Comparison of ENCODE assay signal across 22 cellular contexts in genomic region chr3:64122476-64122875, GRCh38.
"Had no signal": no experiment of that assay in that cellular context is flagged by ENCODE, and none has a peak within 500 bp of the region (broad histone marks: within the 10 kb centered on the region; RNA-seq: fewer than 3 reads in every experiment).

No MANE protein-coding gene starts in this region.

- H3K36me3 Mint-ChIP-seq: activated naive CD4-positive, alpha-beta T cell treated with anti-CD3 and anti-CD28 coated beads, Interleukin-2, amount 10 ng/mL, durations not matched to agents 7 days and 5 days had no signal

- DNase-seq: activated CD4-positive, alpha-beta T cell treated with anti-CD3 and anti-CD28 coated beads, Interleukin-2, amount 10 ng/mL, durations not matched to agents 24 days and 14 days; activated CD8-positive, alpha-beta T cell treated with anti-CD3 and anti-CD28 coated beads, Interleukin-2, amount 10 ng/mL, durations not matched to agents 7 days and 5 days; activated effector memory CD4-positive, alpha-beta T cell treated with Interleukin-2 at 50 U/mL for 16 hours; activated naive CD4-positive, alpha-beta T cell treated with anti-CD3 and anti-CD28 coated beads, Interleukin-2, amount 10 ng/mL, durations not matched to agents 7 days and 5 days; activated naive CD8-positive, alpha-beta T cell treated with anti-CD3 and anti-CD28 coated beads, Interleukin-2, amount 50 U/mL, for 24 hours; activated T-cell treated with anti-CD3 and anti-CD28 coated beads, Interleukin-2, amount 50 U/mL, for 4 hours; aorta; effector CD8-positive, alpha-beta T cell; esophagus squamous epithelium; hippocampal formation; nephron progenitor cell; nucleus accumbens; posterior cingulate gyrus; stimulated activated CD4-positive, alpha-beta T cell treated with anti-CD3 and anti-CD28 coated beads, Interleukin-2, amount 100 ng/mL, for 24 hours; T-helper 1 cell; T-helper 9 cell had no signal

- H3K4me3 ChIP-seq: esophagus squamous epithelium, suprapubic skin had no signal

- H3K27me3 Mint-ChIP-seq: activated CD4-positive, alpha-beta T cell treated with anti-CD3 and anti-CD28 coated beads, Interleukin-2, amount 10 ng/mL, durations not matched to agents 24 days and 14 days; dendritic cell treated with granulocyte-macrophage colony-stimulating factor and Interleukin-4, amounts not matched to agents 40 ng/mL and 50 ng/mL, for 4 days; type B pancreatic cell had no signal

- FAIRE-seq: endothelial cell of umbilical vein, islet of Langerhans had no signal

- H3K27me3 ChIP-seq: esophagus squamous epithelium, suprapubic skin had no signal

- H3K9me3 Mint-ChIP-seq: activated CD4-positive, alpha-beta T cell treated with anti-CD3 and anti-CD28 coated beads, Interleukin-2, amount 10 ng/mL, durations not matched to agents 24 days and 14 days; activated naive CD4-positive, alpha-beta T cell treated with anti-CD3 and anti-CD28 coated beads, Interleukin-2, amount 10 ng/mL, durations not matched to agents 7 days and 5 days; activated naive CD8-positive, alpha-beta T cell treated with anti-CD3 and anti-CD28 coated beads, Interleukin-2, amount 50 U/mL, for 24 hours; dendritic cell treated with granulocyte-macrophage colony-stimulating factor and Interleukin-4, amounts not matched to agents 40 ng/mL and 50 ng/mL, for 4 days had no signal

- H3K4me1 Mint-ChIP-seq: activated CD4-positive, alpha-beta T cell treated with anti-CD3 and anti-CD28 coated beads, Interleukin-2, amount 10 ng/mL, durations not matched to agents 24 days and 14 days; activated naive CD4-positive, alpha-beta T cell treated with anti-CD3 and anti-CD28 coated beads, Interleukin-2, amount 10 ng/mL, durations not matched to agents 7 days and 5 days; activated naive CD8-positive, alpha-beta T cell treated with anti-CD3 and anti-CD28 coated beads, Interleukin-2, amount 50 U/mL, for 24 hours had no signal

- H3K9me3 ChIP-seq: esophagus squamous epithelium, suprapubic skin had no signal

- H3K4me3 Mint-ChIP-seq: activated CD4-positive, alpha-beta T cell treated with anti-CD3 and anti-CD28 coated beads, Interleukin-2, amount 10 ng/mL, durations not matched to agents 24 days and 14 days; activated CD8-positive, alpha-beta T cell treated with anti-CD3 and anti-CD28 coated beads, Interleukin-2, amount 10 ng/mL, durations not matched to agents 7 days and 5 days; activated naive CD4-positive, alpha-beta T cell treated with anti-CD3 and anti-CD28 coated beads, Interleukin-2, amount 10 ng/mL, durations not matched to agents 7 days and 5 days; activated naive CD8-positive, alpha-beta T cell treated with anti-CD3 and anti-CD28 coated beads, Interleukin-2, amount 50 U/mL, for 24 hours; activated T-cell treated with anti-CD3 and anti-CD28 coated beads, Interleukin-2, amount 50 U/mL, for 4 hours; dendritic cell treated with granulocyte-macrophage colony-stimulating factor and Interleukin-4, amounts not matched to agents 40 ng/mL and 50 ng/mL, for 4 days; nephron progenitor cell; stimulated activated naive CD8-positive, alpha-beta T cell treated with anti-CD3 and anti-CD28 coated beads, Interleukin-15, Interleukin-2, amounts not matched to agents 100 ng/mL and 50 ng/mL, for 24 hours; type B pancreatic cell had no signal

- ATAC-seq: activated CD8-positive, alpha-beta T cell treated with anti-CD3 and anti-CD28 coated beads, Interleukin-2, amount 10 ng/mL, durations not matched to agents 7 days and 5 days; activated naive CD8-positive, alpha-beta T cell treated with anti-CD3 and anti-CD28 coated beads, Interleukin-2, amount 50 U/mL, for 24 hours; activated T-cell treated with anti-CD3 and anti-CD28 coated beads, Interleukin-2, amount 50 U/mL, for 4 hours had no signal

- H3K27ac Mint-ChIP-seq: activated CD4-positive, alpha-beta T cell treated with anti-CD3 and anti-CD28 coated beads, Interleukin-2, amount 10 ng/mL, durations not matched to agents 24 days and 14 days; activated CD8-positive, alpha-beta T cell treated with anti-CD3 and anti-CD28 coated beads, Interleukin-2, amount 10 ng/mL, durations not matched to agents 7 days and 5 days; activated naive CD4-positive, alpha-beta T cell treated with anti-CD3 and anti-CD28 coated beads, Interleukin-2, amount 10 ng/mL, durations not matched to agents 7 days and 5 days; activated naive CD8-positive, alpha-beta T cell treated with anti-CD3 and anti-CD28 coated beads, Interleukin-2, amount 50 U/mL, for 24 hours; dendritic cell treated with granulocyte-macrophage colony-stimulating factor and Interleukin-4, amounts not matched to agents 40 ng/mL and 50 ng/mL, for 4 days; stimulated activated naive CD8-positive, alpha-beta T cell treated with anti-CD3 and anti-CD28 coated beads, Interleukin-15, Interleukin-2, amounts not matched to agents 100 ng/mL and 50 ng/mL, for 24 hours; type B pancreatic cell had no signal

- H3K27ac ChIP-seq: esophagus squamous epithelium, suprapubic skin had no signal
